36 cellular contexts compared by ENCODE assay signal in genomic region chr14:99698236-99698635, GRCh38. TPM values are rescaled to one million over a fixed set of nuclear protein-coding genes. Genes with fewer than 3 reads are reported as not detected.
"Had no signal": no experiment of that assay in that cellular context is flagged by ENCODE, and none has a peak within 500 bp of the region (broad histone marks: within the 10 kb centered on the region; RNA-seq: fewer than 3 reads in every experiment).

No MANE protein-coding gene starts in this region.

- H3K4me3 Mint-ChIP-seq: activated CD4-positive, alpha-beta T cell treated with anti-CD3 and anti-CD28 coated beads, Interleukin-2, amount 10 ng/mL, durations not matched to agents 7 days and 5 days; activated naive CD4-positive, alpha-beta T cell treated with anti-CD3 and anti-CD28 coated beads, Interleukin-2, amount 50 U/mL, for 24 hours; activated naive CD8-positive, alpha-beta T cell treated with anti-CD3 and anti-CD28 coated beads, Interleukin-2, amount 10 ng/mL, durations not matched to agents 7 days and 5 days; central memory CD8-positive, alpha-beta T cell; T-cell; T-helper 17 cell had no signal

- H3K4me3 ChIP-seq: ascending aorta, cardiac muscle cell, MG63, Peyer's patch had no signal

- H3K27ac ChIP-seq: ascending aorta, cardiac muscle cell, Peyer's patch, WERI-Rb-1 had no signal

- H3K4me1 ChIP-seq: ascending aorta, Peyer's patch had no signal

- H3K36me3 Mint-ChIP-seq: activated naive CD8-positive, alpha-beta T cell treated with anti-CD3 and anti-CD28 coated beads, Interleukin-2, amount 10 ng/mL, durations not matched to agents 7 days and 5 days had no signal

- H3K27me3 ChIP-seq: ascending aorta, cardiac muscle cell, MG63, Peyer's patch had no signal

- DNase-seq: activated CD4-positive, alpha-beta T cell treated with anti-CD3 and anti-CD28 coated beads, Interleukin-2, amount 10 ng/mL, durations not matched to agents 7 days and 5 days; activated CD4-positive, alpha-beta T cell treated with anti-CD3 and anti-CD28 coated beads, Interleukin-2, amount 50 U/mL, for 48 hours; activated CD4-positive, CD25-positive, alpha-beta regulatory T cell; activated gamma-delta T cell; activated naive CD4-positive, alpha-beta T cell treated with Interleukin-2 at 50 U/mL for 16 hours; activated naive CD8-positive, alpha-beta T cell treated with anti-CD3 and anti-CD28 coated beads, Interleukin-2, amount 10 ng/mL, durations not matched to agents 7 days and 5 days; activated T-cell treated with anti-CD3 and anti-CD28 coated beads, Interleukin-2, amount 50 U/mL, for 1 hour; activated T-cell treated with anti-CD3 and anti-CD28 coated beads, Interleukin-2, amount 50 U/mL, for 72 hours; amygdala; KG1; MG63; NCI-H1048; NCI-H1105 treated with DMSO at 0.1 percent for 48 hours; NCI-H1436; NCI-H1694; NCI-H1930; NCI-H2081 treated with DMSO at 0.1 percent for 48 hours; NCI-H2171; NCI-H510A; NCI-H526; NCI-H748 treated with DMSO at 0.1 percent for 48 hours; NK-92 treated with Interleukin-12 subunit alpha and Interleukin-12 subunit beta, amount 100 ng/mL, for 24 hours; PC-3; RPMI8226; SIG-M5; T-helper 17 cell; WERI-Rb-1 had no signal

- H3K4me1 Mint-ChIP-seq: T-helper 17 cell had no signal

- H3K27ac Mint-ChIP-seq: activated CD4-positive, alpha-beta T cell treated with anti-CD3 and anti-CD28 coated beads, Interleukin-2, amount 10 ng/mL, durations not matched to agents 7 days and 5 days; activated naive CD4-positive, alpha-beta T cell treated with anti-CD3 and anti-CD28 coated beads, Interleukin-2, amount 50 U/mL, for 24 hours; activated naive CD8-positive, alpha-beta T cell treated with anti-CD3 and anti-CD28 coated beads, Interleukin-2, amount 10 ng/mL, durations not matched to agents 7 days and 5 days; activated T-cell treated with anti-CD3 and anti-CD28 coated beads, Interleukin-2, amount 50 U/mL, for 72 hours; activated T-helper 2 cell treated with anti-CD3 and anti-CD28 coated beads, Interferon-gamma antibody, Interleukin-2, Interleukin-4, amounts not matched to agents 10 μg/mL and 5 μg/mL and 100 μg/mL, durations not matched to agents 14 hours and 24 hours and 36 hours; T-cell; T-helper 17 cell had no signal

- H3K36me3 ChIP-seq: ascending aorta, cardiac muscle cell, MG63, Peyer's patch, WERI-Rb-1 had no signal

- ATAC-seq: activated T-cell treated with anti-CD3 and anti-CD28 coated beads, Interleukin-2, amount 50 U/mL, for 72 hours; PC-3; SK-N-SH treated with all-trans-retinoic acid at 6 μM for 48 hours; T-cell; T-helper 17 cell had no signal

RNA-seq across cellular contexts. Expression of gene CYP46A1, which starts 14.1 kb away (rescaled TPM):
- total RNA-seq: activated T-helper 2 cell treated with anti-CD3 and anti-CD28 coated beads, Interferon-gamma antibody, Interleukin-2, Interleukin-4, amounts not matched to agents 10 μg/mL and 5 μg/mL and 100 μg/mL, durations not matched to agents 14 hours and 24 hours and 36 hours; ascending aorta; SK-MEL-5 had no signal

RNA-seq across cellular contexts. Expression of gene HHIPL1, which starts 53.3 kb away (rescaled TPM):
- total RNA-seq: activated T-helper 2 cell treated with anti-CD3 and anti-CD28 coated beads, Interferon-gamma antibody, Interleukin-2, Interleukin-4, amounts not matched to agents 10 μg/mL and 5 μg/mL and 100 μg/mL, durations not matched to agents 14 hours and 24 hours and 36 hours had no signal
